ENCODE assay signal across 8 cellular contexts in the genomic region with DNA sequence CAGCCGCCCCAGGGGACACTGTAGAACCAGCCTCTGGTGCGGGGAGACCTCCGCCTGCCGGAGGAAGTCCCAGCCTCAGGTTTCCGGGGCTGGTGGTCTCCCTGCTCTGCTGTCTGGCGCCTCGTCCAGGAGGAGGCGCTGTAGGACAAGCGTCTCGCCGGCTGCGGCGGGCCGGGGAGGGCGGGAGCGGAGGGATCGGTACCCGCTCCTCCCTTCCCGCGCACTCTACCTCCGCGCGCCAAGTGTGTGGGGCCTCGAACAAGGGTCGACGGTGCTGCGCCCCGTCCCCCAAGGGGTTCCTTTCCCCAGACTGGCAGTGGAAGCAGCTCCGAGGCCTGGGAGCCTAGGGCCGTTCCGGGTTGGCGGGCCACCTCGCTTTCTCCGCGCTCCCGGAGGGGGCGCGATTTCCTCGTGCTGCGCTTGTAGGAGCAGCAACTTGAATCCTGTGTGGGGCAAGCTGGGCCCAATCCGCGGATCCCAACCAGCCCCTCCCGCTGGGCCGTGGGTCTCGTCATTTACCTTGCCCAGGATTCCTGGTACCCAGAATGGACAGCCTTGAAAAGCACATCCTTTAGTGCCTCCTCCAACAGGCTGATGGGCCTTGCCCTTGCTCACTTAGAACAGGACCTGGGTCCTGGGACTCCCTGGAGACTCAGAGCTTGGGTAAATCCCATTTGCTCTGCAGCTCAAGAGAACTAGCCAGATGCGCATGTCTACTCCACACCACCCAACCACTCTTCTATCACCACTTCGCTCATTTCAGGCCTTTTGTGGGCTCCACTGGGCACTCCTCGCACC. TPM values are rescaled to one million over a fixed set of nuclear protein-coding genes. Genes with fewer than 3 reads are reported as not detected.
A peak's percentile ranks its signal among the peaks of the same experiment; 100 is the strongest.
DNase-seq lines count a peak whose midpoint lies in the region; ATAC-seq and TF ChIP-seq lines count a peak whose summit lies in the region.

No MANE protein-coding gene starts in this region.

- WGBS in iPS DF 6.9 (ENCODE audit: insufficient coverage, insufficient read length) = no CpG with 5 or more reads among the region's 48 CpGs

- DNase-seq in GM10248 (ENCODE audit: extremely low spot score) (peak; percentile 92), KG1 (lab: John Stamatoyannopoulos, UW) (peak; percentile 67), T-helper 1 cell (peak in 4 of 5 donors; percentile 35 to 67 (median 46)), astrocyte of the hippocampus (ENCODE audit: low read depth, low spot score) (peak; percentile 73), iPS DF 6.9 (ENCODE audit: low read depth, low spot score) (no peak), gastrocnemius medialis (peak in 1 of 2 donors; percentile 39), dedifferentiated amniotic fluid mesenchymal stem cell (ENCODE audit: extremely low spot score) (no peak)

- H3K4me1 ChIP-seq in iPS DF 6.9 (ENCODE audit: control insufficient read depth, insufficient read depth, low read length) (peaks cover 1% of the 10 kb centered on the region; the same call in 1 of the 2 replicates), gastrocnemius medialis (peaks cover 11 to 12% of the 10 kb centered on the region in 2 donors)

- POLR2A ChIA-PET in GM10248 (lab: Yijun Ruan, JAX) = no interaction called here

- H3K4me3 ChIP-seq in iPS DF 6.9 (ENCODE audit: low read length) (peak overlapping the region; percentile 52; the same call in 1 of the 2 replicates), gastrocnemius medialis (peak overlapping the region; percentile 61 to 80 (median 74))

- intact Hi-C loops in gastrocnemius medialis (cut with DNase I; ENCODE audit: low total_unique reads) = loop anchor here (1.0 to 5.0 kb wide), 5 partner anchors 47 to 498 kb away; a partner anchor contains a TSS

- H3K36me3 ChIP-seq in iPS DF 6.9 (ENCODE audit: control insufficient read depth, insufficient read depth, low read length) (no peaks in the 10 kb centered on the region), gastrocnemius medialis (no peaks in the 10 kb centered on the region)

- no peak overlapping the region for H3K27ac ChIP-seq in iPS DF 6.9 (ENCODE audit: low read length)
- peak overlapping the region; percentile 81 to 89 (median 86) for H3K27ac ChIP-seq in gastrocnemius medialis

- ATAC-seq in GM21737 (IDR thresholded peaks at IDR 0.05; ENCODE audit: unreplicated experiment) (peak; percentile 85), gastrocnemius medialis (peak; percentile 53 to 69)

- TF ChIP-seq CTCF in GM10248 (IDR thresholded peaks at IDR 0.05; ENCODE audit: control extremely low read depth, extremely low read depth, low read depth, missing control alignments) = peak; percentile 95
- peak; percentile 86 to 95 (median 90) for TF ChIP-seq CTCF in gastrocnemius medialis (IDR thresholded peaks at IDR 0.05 in 4 of 5, conservative IDR thresholded peaks at IDR 0.05 in 1 of 5)

- CTCF ChIA-PET in GM10248 (lab: Yijun Ruan, JAX) = interaction anchor here (0.6 to 5.6 kb wide), 56 partner anchors 9 to 1062 kb away, joined by 3 to 124 read pairs (median 4); a partner anchor contains a TSS

- H3K9me3 ChIP-seq in iPS DF 6.9 (ENCODE audit: control insufficient read depth, insufficient read depth, low read length) (no peaks in the 10 kb centered on the region), gastrocnemius medialis (no peaks in the 10 kb centered on the region)

- in situ Hi-C loops in gastrocnemius medialis (cut with MboI; ENCODE audit: low sequenced_read_pairs in 4 of 4) = loop anchor here in 3 of 4 donors (5.0 to 25.0 kb wide), 5 partner anchors 312 to 1022 kb away; no protein-coding TSS in a partner anchor

- H3K27me3 ChIP-seq in iPS DF 6.9 (ENCODE audit: control insufficient read depth, insufficient read depth, low read length) (peaks cover 87% of the 10 kb centered on the region), gastrocnemius medialis (peaks cover 0 to 23% (median 20%) of the 10 kb centered on the region in 3 donors)

- TF ChIP-seq POLR2A in gastrocnemius medialis (IDR thresholded peaks at IDR 0.05) = no peak

RNA-seq across cellular contexts. Expression of a gene that starts 10.6 kb away (rescaled TPM):
- total RNA-seq in gastrocnemius medialis = 1 to 10 TPM in 1 of 4 donors, under 1 TPM in 1, not detected in 2; 0.29 to 1.4 TPM

RNA-seq across cellular contexts. Expression of a gene that starts 11.2 kb away (rescaled TPM):
- 10 to 100 TPM in 1 of 4 donors, 1 to 10 TPM in 3; 4.0 to 12.0 (median 7.2) TPM for total RNA-seq in gastrocnemius medialis

RNA-seq across cellular contexts. Expression of a gene that starts 16.4 kb away (rescaled TPM):
- 1 to 10 TPM in 1 of 4 donors, under 1 TPM in 2, not detected in 1; 0.36 to 1.7 (median 0.64) TPM for total RNA-seq in gastrocnemius medialis

RNA-seq across cellular contexts. Expression of a gene that starts 18.2 kb away (rescaled TPM):
- total RNA-seq in gastrocnemius medialis = 1 to 10 TPM in 2 of 4 donors, under 1 TPM in 2; 0.33 to 1.8 (median 0.78) TPM

RNA-seq across cellular contexts. Expression of a gene that starts 24.1 kb away (rescaled TPM):
- under 1 TPM in 1 of 4 donors, not detected in 3; 0.15 TPM for total RNA-seq in gastrocnemius medialis

Comparison
In these comparisons a context has a peak if more than half of its experiments do, and no peak if none do; other contexts are left out.
1. DNase-seq: peak in GM10248 (single experiment), KG1 (single experiment), T-helper 1 cell (4 of 5) and astrocyte of the hippocampus (single experiment); none in iPS DF 6.9 (single experiment) and dedifferentiated amniotic fluid mesenchymal stem cell (single experiment).